10 cellular contexts compared by ENCODE assay signal in genomic region chr2:120771556-120772208, GRCh38. TPM values are rescaled to one million over a fixed set of nuclear protein-coding genes. Genes with fewer than 3 reads are reported as not detected.
DNase-seq lines count a peak whose midpoint lies in the region; ATAC-seq and TF ChIP-seq lines count a peak whose summit lies in the region.
"Had no signal": no experiment of that assay in that cellular context is flagged by ENCODE, and none has a peak within 500 bp of the region (broad histone marks: within the 10 kb centered on the region; RNA-seq: fewer than 3 reads in every experiment).

No MANE protein-coding gene starts in this region.

- TF ChIP-seq CTCF in choroid plexus epithelial cell (conservative IDR thresholded peaks at IDR 0.05; ENCODE audit: low read depth, low read length), result no peak
- TF ChIP-seq CTCF in uterus (IDR thresholded peaks at IDR 0.05), result no peak

- no peaks in the 10 kb centered on the region for H3K9me3 Mint-ChIP-seq in natural killer cell treated with Interleukin-12 subunit alpha and Interleukin-12 subunit beta and Interleukin-15 and Interleukin-18, amount 100 ng/mL, for 72 hours

- H3K9me3 ChIP-seq in uterus (no peaks in the 10 kb centered on the region), HAP-1 (no peaks in the 10 kb centered on the region)

- TF ChIP-seq POLR2A in uterus (IDR thresholded peaks at IDR 0.05), result no peak

- no peaks in the 10 kb centered on the region for H3K36me3 Mint-ChIP-seq in natural killer cell treated with Interleukin-12 subunit alpha and Interleukin-12 subunit beta and Interleukin-15 and Interleukin-18, amount 100 ng/mL, for 72 hours

- intact Hi-C loops in uterus (cut with DNase I; ENCODE audit: low total_unique reads), result no loop called here

- H3K36me3 ChIP-seq in uterus (no peaks in the 10 kb centered on the region), HAP-1 (replicated peaks) (no peaks in the 10 kb centered on the region)

- in situ Hi-C loops in HAP-1 (cut with MboI; ENCODE audit: low sequenced_read_pairs), result no loop called here

- no peak overlapping the region for H3K27ac Mint-ChIP-seq in natural killer cell treated with Interleukin-12 subunit alpha and Interleukin-12 subunit beta and Interleukin-15 and Interleukin-18, amount 100 ng/mL, for 72 hours

- ATAC-seq in natural killer cell treated with Interleukin-12 subunit alpha and Interleukin-12 subunit beta and Interleukin-15 and Interleukin-18, amount 100 ng/mL, for 72 hours, result no peak

- no peaks in the 10 kb centered on the region for H3K4me1 Mint-ChIP-seq in natural killer cell treated with Interleukin-12 subunit alpha and Interleukin-12 subunit beta and Interleukin-15 and Interleukin-18, amount 100 ng/mL, for 72 hours (ENCODE audit: low read depth in 2 of 2)

- DNase-seq in HS-5 (ENCODE audit: low read depth), result peak; percentile 45
- peak; percentile 86 for DNase-seq in choroid plexus epithelial cell (ENCODE audit: low read depth)
- DNase-seq in left kidney (ENCODE audit: low read depth, low spot score), result peak; percentile 54
- DNase-seq in uterus, result peak; percentile 78 to 81
- DNase-seq in HAP-1 (ENCODE audit: low spot score in 2 of 2), result no peak
- DNase-seq in NK-92 treated with Interleukin-12 subunit alpha and Interleukin-12 subunit beta, amount 100 ng/mL, for 24 hours (lab: John Stamatoyannopoulos, UW), result no peak
- DNase-seq in natural killer cell treated with Interleukin-12 subunit alpha and Interleukin-12 subunit beta and Interleukin-15 and Interleukin-18, amount 100 ng/mL, for 72 hours (ENCODE audit: low spot score), result no peak
- DNase-seq: caudate nucleus, NCI-H2171 had no signal

- no peaks in the 10 kb centered on the region for H3K27me3 ChIP-seq in uterus
- no peaks in the 10 kb centered on the region for H3K27me3 ChIP-seq in HAP-1 (ENCODE audit: low read depth)

- H3K4me1 ChIP-seq in uterus (peaks cover 13 to 17% of the 10 kb centered on the region in 2 donors), HAP-1 (no peaks in the 10 kb centered on the region)

- H3K27ac ChIP-seq in uterus, result peak overlapping the region; percentile 53 to 77

- no peak overlapping the region for H3K4me3 ChIP-seq in choroid plexus epithelial cell (ENCODE audit: low read depth, low read length)
- H3K4me3 ChIP-seq in uterus, result no peak overlapping the region
- no peak overlapping the region for H3K4me3 ChIP-seq in HAP-1

- no peak overlapping the region for H3K4me3 Mint-ChIP-seq in natural killer cell treated with Interleukin-12 subunit alpha and Interleukin-12 subunit beta and Interleukin-15 and Interleukin-18, amount 100 ng/mL, for 72 hours

- no peaks in the 10 kb centered on the region for H3K27me3 Mint-ChIP-seq in natural killer cell treated with Interleukin-12 subunit alpha and Interleukin-12 subunit beta and Interleukin-15 and Interleukin-18, amount 100 ng/mL, for 72 hours

RNA-seq across cellular contexts. Expression of gene GLI2, which starts 36.0 kb away (rescaled TPM):
- 10 to 100 TPM in 2 of 4 donors, 1 to 10 TPM in 2; 2.9 to 23.6 (median 12.9) TPM for total RNA-seq in uterus
- total RNA-seq in natural killer cell treated with Interleukin-12 subunit alpha and Interleukin-12 subunit beta and Interleukin-15 and Interleukin-18, amount 100 ng/mL, for 72 hours, result under 1 TPM in 1 of 2 donors, not detected in 1; 0.38 TPM
- total RNA-seq: lung microvascular endothelial cell had no signal

Comparison
In these comparisons a context has a peak if more than half of its experiments do, and no peak if none do; other contexts are left out.
1. DNase-seq: peak in HS-5 (single experiment), choroid plexus epithelial cell (single experiment), left kidney (single experiment) and uterus (2 of 2); none in HAP-1 (0 of 2), NK-92 treated with Interleukin-12 subunit alpha and Interleukin-12 subunit beta, amount 100 ng/mL, for 24 hours (single experiment) and natural killer cell treated with Interleukin-12 subunit alpha and Interleukin-12 subunit beta and Interleukin-15 and Interleukin-18, amount 100 ng/mL, for 72 hours (single experiment).